ENCODE assay signal across 29 cellular contexts in genomic region chr1:39969048-39969447, GRCh38. TPM values are rescaled to one million over a fixed set of nuclear protein-coding genes. Genes with fewer than 3 reads are reported as not detected.
A peak's percentile ranks its signal among the peaks of the same experiment; 100 is the strongest.
DNase-seq lines count a peak whose midpoint lies in the region; ATAC-seq and TF ChIP-seq lines count a peak whose summit lies in the region.
"Had no signal": no experiment of that assay in that cellular context is flagged by ENCODE, and none has a peak within 500 bp of the region (broad histone marks: within the 10 kb centered on the region; RNA-seq: fewer than 3 reads in every experiment).

No MANE protein-coding gene starts in this region.

- intact Hi-C loops in IMR-90 (cut with micrococcal nuclease): no loop called here
- intact Hi-C loops in Calu3 (cut with micrococcal nuclease; ENCODE audit: unreplicated experiment): no loop called here

- no peak overlapping the region for H3K18ac ChIP-seq in IMR-90 (ENCODE audit: low read depth, low read length)

- H2BK5ac ChIP-seq in IMR-90 (ENCODE audit: low read depth, low read length, poor library complexity, severe bottlenecking): no peak overlapping the region

- no peak overlapping the region for H2BK20ac ChIP-seq in IMR-90 (ENCODE audit: low read depth, low read length)

- TF ChIP-seq POLR2A in IMR-90 (IDR thresholded peaks at IDR 0.05; ENCODE audit: low read depth, low read length) (no peak), upper lobe of left lung (IDR thresholded peaks at IDR 0.05) (no peak)

- H3K27me3 Mint-ChIP-seq in Calu3 (ENCODE audit: unreplicated experiment): peaks cover 7% of the 10 kb centered on the region
- H3K27me3 Mint-ChIP-seq: naive thymus-derived CD4-positive, alpha-beta T cell had no signal

- H3K9me1 ChIP-seq in IMR-90 (ENCODE audit: insufficient read depth, low read length): peaks cover 6% of the 10 kb centered on the region

- H3K4me1 Mint-ChIP-seq in Calu3 (ENCODE audit: low read depth, unreplicated experiment): peaks cover 6% of the 10 kb centered on the region

- H4K20me1 ChIP-seq in IMR-90 (ENCODE audit: insufficient read depth, low read length): no peaks in the 10 kb centered on the region

- H3K79me1 ChIP-seq in IMR-90 (ENCODE audit: low read depth in 1 of 2, low read length in 2 of 2): no peaks in the 10 kb centered on the region

- DNase-seq in IMR-90 (peak; percentile 38), astrocyte of the hippocampus (ENCODE audit: low read depth, low spot score) (peak; percentile 46), left lobe of liver (ENCODE audit: low spot score) (no peak), upper lobe of left lung (peak in 1 of 2 donors; percentile 84), Calu3 (no peak), kidney tubule cell (ENCODE audit: low spot score) (no peak)
- DNase-seq: activated CD4-positive, alpha-beta T cell treated with anti-CD3 and anti-CD28 coated beads for 4 hours; activated CD8-positive, alpha-beta memory T cell treated with anti-CD3 and anti-CD28 coated beads for 24 hours; activated gamma-delta T cell treated with Interleukin-2 at 50 U/mL for 16 hours; activated T-cell treated with anti-CD3 and anti-CD28 coated beads, Interleukin-2, amount 50 U/mL, for 1 hour; glutamatergic neuron; kidney glomerular epithelial cell; MG63; naive thymus-derived CD4-positive, alpha-beta T cell; NCI-H146; NCI-H2171; NCI-H524; ovary; SJCRH30; stimulated activated CD4-positive, alpha-beta T cell treated with anti-CD3 and anti-CD28 coated beads, Interleukin-12 subunit alpha, Interleukin-12 subunit beta, amount 100 ng/mL, for 4 hours; stimulated activated CD4-positive, alpha-beta T cell treated with anti-CD3 and anti-CD28 coated beads, Interleukin-4, amount 100 ng/mL, for 24 hours; stimulated activated naive CD8-positive, alpha-beta T cell treated with anti-CD3 and anti-CD28 coated beads, Interleukin-15, Interleukin-2, amounts not matched to agents 100 U/mL and 50 U/mL, for 24 hours; T-helper 17 cell had no signal

- H3K14ac ChIP-seq in IMR-90 (replicated peaks; ENCODE audit: low read depth, low read length): no peak overlapping the region

- H2BK15ac ChIP-seq in IMR-90 (ENCODE audit: low read depth, low read length): no peak overlapping the region

- H3K36me3 ChIP-seq in IMR-90 (ENCODE audit: control insufficient read depth, insufficient read depth, low read length): no peaks in the 10 kb centered on the region
- H3K36me3 ChIP-seq in upper lobe of left lung: peaks cover 0 to 15% (median 7%) of the 10 kb centered on the region in 4 donors
- H3K36me3 ChIP-seq: MG63, ovary, right atrium auricular region had no signal

- in situ Hi-C loops in IMR-90 (cut with MboI; ENCODE audit: low sequenced_read_pairs): no loop called here

- H2AFZ ChIP-seq in IMR-90 (replicated peaks; ENCODE audit: low read length, poor library complexity): no peak overlapping the region

- CTCF ChIA-PET in IMR-90 (lab: Yijun Ruan, JAX) (no interaction called here), Calu3 (lab: Charles Lee) (no interaction called here)

- H4K8ac ChIP-seq in IMR-90 (ENCODE audit: low read depth in 2 of 2, low read length in 2 of 2): no peak overlapping the region

- H2AK5ac ChIP-seq in IMR-90 (ENCODE audit: low read depth, low read length): no peak overlapping the region

- no peaks in the 10 kb centered on the region for H3K4me1 ChIP-seq in IMR-90 (ENCODE audit: control insufficient read depth, insufficient read depth, low read length)
- peaks cover 2 to 49% (median 37%) of the 10 kb centered on the region in 4 donors for H3K4me1 ChIP-seq in upper lobe of left lung
- H3K4me1 ChIP-seq: HAP-1, right atrium auricular region had no signal

- no peak overlapping the region for H4K91ac ChIP-seq in IMR-90 (ENCODE audit: insufficient read depth, low read depth, low read length)

- H3K4me3 Mint-ChIP-seq in Calu3 (ENCODE audit: low read depth, unreplicated experiment): no peak overlapping the region
- H3K4me3 Mint-ChIP-seq: naive thymus-derived CD4-positive, alpha-beta T cell; T-helper 17 cell had no signal

- BruUV-seq in IMR-90 (replicated peaks; lab: Mats Ljungman, UMichigan) (no TSS peak), Calu3 (replicated peaks; lab: Mats Ljungman, UMichigan) (no TSS peak)

- no peaks in the 10 kb centered on the region for H3K9me3 Mint-ChIP-seq in Calu3 (ENCODE audit: low read depth, unreplicated experiment)
- H3K9me3 Mint-ChIP-seq: naive thymus-derived CD4-positive, alpha-beta T cell had no signal

- TF ChIP-seq EP300 in upper lobe of left lung (IDR thresholded peaks at IDR 0.05): peak in 1 of 4 donors; percentile 17

- no peak overlapping the region for H3K27ac Mint-ChIP-seq in Calu3 (ENCODE audit: unreplicated experiment)

- H3K56ac ChIP-seq in IMR-90 (ENCODE audit: extremely low read depth, insufficient read depth, low read length): no peak overlapping the region

- no peak overlapping the region for H3K4ac ChIP-seq in IMR-90 (ENCODE audit: low read depth, low read length)

- H2BK120ac ChIP-seq in IMR-90 (ENCODE audit: low read depth, low read length): no peak overlapping the region

- no peak overlapping the region for H3K4me2 ChIP-seq in IMR-90 (ENCODE audit: low read depth, low read length)

- no peaks in the 10 kb centered on the region for H3K36me3 Mint-ChIP-seq in Calu3 (ENCODE audit: insufficient read depth, unreplicated experiment)
- H3K36me3 Mint-ChIP-seq: naive thymus-derived CD4-positive, alpha-beta T cell had no signal

- ATAC-seq in IMR-90 (ENCODE audit: low read depth) (peak; percentile 74), left lobe of liver (peak; percentile 2), upper lobe of left lung (ENCODE audit: low FRiP score in 2 of 2) (peak in 1 of 2 donors; percentile 11), HG02678 (IDR thresholded peaks at IDR 0.05; ENCODE audit: unreplicated experiment) (no peak)
- ATAC-seq: naive thymus-derived CD4-positive, alpha-beta T cell; Panc1; stimulated activated naive CD8-positive, alpha-beta T cell treated with anti-CD3 and anti-CD28 coated beads, Interleukin-15, Interleukin-2, amounts not matched to agents 100 U/mL and 50 U/mL, for 24 hours; T-helper 17 cell had no signal

- WGBS in IMR-90 (ENCODE audit: extremely low coverage in 2 of 2, insufficient read length in 1 of 2), 2 experiments: no CpG with 5 or more reads among the region's 9 CpGs
- WGBS in upper lobe of left lung, 2 donors: 62 to 80% methylated on average over 9 of the region's 9 CpGs

- POLR2A ChIA-PET in IMR-90 (lab: Charles Lee; ENCODE audit: unreplicated experiment): no interaction called here

- H3K23ac ChIP-seq in IMR-90 (ENCODE audit: low read depth, low read length): no peak overlapping the region

- no peak for TF ChIP-seq RAD21 in IMR-90 (IDR thresholded peaks at IDR 0.05; ENCODE audit: low read length)

- no peak for TF ChIP-seq CTCF in IMR-90 (conservative IDR thresholded peaks at IDR 0.05; ENCODE audit: low read depth, low read length)
- no peak for TF ChIP-seq CTCF in upper lobe of left lung (IDR thresholded peaks at IDR 0.05)
- no peak for TF ChIP-seq CTCF in Calu3 (IDR thresholded peaks at IDR 0.05; ENCODE audit: unreplicated experiment)

- no peak overlapping the region for H2AK9ac ChIP-seq in IMR-90 (replicated peaks; ENCODE audit: low read depth, low read length, poor library complexity)

- no peak overlapping the region for H3K27ac ChIP-seq in IMR-90 (ENCODE audit: insufficient read depth, low read length)
- H3K27ac ChIP-seq in upper lobe of left lung: peak overlapping the region in 3 of 4 donors; percentile 48 to 74 (median 73)
- H3K27ac ChIP-seq: C4-2B, coronary artery, ovary, right atrium auricular region had no signal

- H3K4me3 ChIP-seq in IMR-90 (ENCODE audit: insufficient read depth, low read depth, low read length) (no peak overlapping the region), upper lobe of left lung (no peak overlapping the region)
- H3K4me3 ChIP-seq: coronary artery, HAP-1, MG63, ovary, right atrium auricular region, SJCRH30 had no signal

- H3K9me3 ChIP-seq in IMR-90 (ENCODE audit: control insufficient read depth, insufficient read depth, low read length): no peaks in the 10 kb centered on the region
- no peaks in the 10 kb centered on the region for H3K9me3 ChIP-seq in upper lobe of left lung
- H3K9me3 ChIP-seq: HAP-1, MG63, ovary, right atrium auricular region, SJCRH30 had no signal

- no peak overlapping the region for H4K5ac ChIP-seq in IMR-90 (ENCODE audit: low read depth, low read length)

- no peak overlapping the region for H3K9ac ChIP-seq in IMR-90 (ENCODE audit: low read depth, low read length)

- dilution Hi-C loops in IMR-90 (cut with HindIII; ENCODE audit: low sequenced_read_pairs, unreplicated experiment): no loop called here

- no peaks in the 10 kb centered on the region for H3K27me3 ChIP-seq in IMR-90 (ENCODE audit: control insufficient read depth, insufficient read depth, low read length)
- H3K27me3 ChIP-seq in upper lobe of left lung: no peaks in the 10 kb centered on the region
- H3K27me3 ChIP-seq: MG63, ovary, right atrium auricular region, SJCRH30 had no signal

TF ChIP-seq in IMR-90, 13 proteins besides CTCF, POLR2A, EP300 and RAD21:
- TF ChIP-seq NFE2L2 (IDR thresholded peaks at IDR 0.05; ENCODE audit: low read depth, low read length) (no peak), FOS (IDR thresholded peaks at IDR 0.05; ENCODE audit: low read depth, low read length) (0 out of 2 replicates have a peak, but pooled peaks have one; percentile 23)
TF ChIP-seq in IMR-90: peak in this region for 1.

RNA-seq across cellular contexts. Expression of gene MFSD2A, which starts 14.1 kb away (rescaled TPM):
- 5.0 and 5.7 TPM in 2 replicates for total RNA-seq in IMR-90 (2012; rRNA removed)
- 6.7 and 7.3 TPM in 2 replicates for polyA plus RNA-seq in IMR-90 (2012; rRNA removed)
- polyA plus RNA-seq in IMR-90 (2012; cell fraction: cytosol; rRNA removed): 3.7 and 5.3 TPM in 2 replicates
- polyA plus RNA-seq in IMR-90 (2012; cell fraction: nucleus; rRNA removed; ENCODE audit: low replicate concordance): 13.7 and 18.4 TPM in 2 replicates
- 108 TPM for total RNA-seq in left lobe of liver
- total RNA-seq in upper lobe of left lung: 100 to 1,000 TPM in 3 of 6 donors, 10 to 100 TPM in 3; 63.9 to 196 (median 109) TPM
- total RNA-seq in Calu3 (2022): 3.9 and 4.9 TPM in 2 replicates

Comparison
In these comparisons a context has a peak if more than half of its experiments do, and no peak if none do; other contexts are left out.
1. DNase-seq: peak in IMR-90 (single experiment) and astrocyte of the hippocampus (single experiment); none in left lobe of liver (single experiment), Calu3 (single experiment) and kidney tubule cell (single experiment).